ENCODE assay signal across 8 cellular contexts in genomic region chr19:49929611-49930482, GRCh38. TPM values are rescaled to one million over a fixed set of nuclear protein-coding genes. Genes with fewer than 3 reads are reported as not detected.
DNase-seq lines count a peak whose midpoint lies in the region; ATAC-seq and TF ChIP-seq lines count a peak whose summit lies in the region.

No MANE protein-coding gene starts in this region.

- H3K4me3 Mint-ChIP-seq in activated naive CD8-positive, alpha-beta T cell treated with anti-CD3 and anti-CD28 coated beads, Interleukin-2, amount 50 U/mL, for 24 hours = peak overlapping the region; percentile 99
- peak overlapping the region; percentile 98 for H3K4me3 Mint-ChIP-seq in type B pancreatic cell

- H3K4me1 ChIP-seq in heart left ventricle = peaks cover 0 to 38% (median 23%) of the 10 kb centered on the region in 12 donors

- H3F3A ChIP-seq in SU-DHL-6 (ENCODE audit: insufficient read depth) = peaks cover 32% of the 10 kb centered on the region

- peak overlapping the region; percentile 91 for H3K27ac ChIP-seq in SU-DHL-6 (ENCODE audit: low read depth, low read length)
- peak overlapping the region; percentile 87 to 98 (median 94) for H3K27ac ChIP-seq in heart left ventricle

- H3K9ac ChIP-seq in SU-DHL-6 (ENCODE audit: low read length) = peak overlapping the region; percentile 98

- H3K27me3 ChIP-seq in SU-DHL-6 (ENCODE audit: low read length) = no peaks in the 10 kb centered on the region
- no peaks in the 10 kb centered on the region for H3K27me3 ChIP-seq in heart left ventricle

- ATAC-seq in HG02759 (IDR thresholded peaks at IDR 0.05; ENCODE audit: unreplicated experiment) (peak; percentile 73), heart left ventricle (peak; percentile 91 to 96 (median 92))
- peak; percentile 88 for ATAC-seq in activated naive CD8-positive, alpha-beta T cell treated with anti-CD3 and anti-CD28 coated beads, Interleukin-2, amount 50 U/mL, for 24 hours

- H2AFZ ChIP-seq in SU-DHL-6 (ENCODE audit: low read depth, low read length, severe bottlenecking) = peak overlapping the region; percentile 25

- H3K4me3 ChIP-seq in GM12864 (ENCODE audit: low read depth, low read length) (peak overlapping the region; percentile 63), SU-DHL-6 (ENCODE audit: insufficient read depth, low read length, poor library complexity, severe bottlenecking) (peak overlapping the region; percentile 65), heart left ventricle (peak overlapping the region; percentile 54 to 99 (median 87))

- peaks cover 61% of the 10 kb centered on the region for H3K79me2 ChIP-seq in SU-DHL-6 (ENCODE audit: insufficient read depth, low read length)

- H3K9me2 ChIP-seq in SU-DHL-6 (replicated peaks; ENCODE audit: insufficient read depth, low read length) = no peaks in the 10 kb centered on the region

- WGBS in heart left ventricle, 4 donors = 3% methylated on average over 39 to 43 of the region's 43 CpGs

- H3K9me3 ChIP-seq in SU-DHL-6 (ENCODE audit: insufficient read depth, low read length) (no peaks in the 10 kb centered on the region), heart left ventricle (no peaks in the 10 kb centered on the region)

- H3K9me3 Mint-ChIP-seq in activated naive CD8-positive, alpha-beta T cell treated with anti-CD3 and anti-CD28 coated beads, Interleukin-2, amount 50 U/mL, for 24 hours = peaks cover 4% of the 10 kb centered on the region
- peaks cover 4% of the 10 kb centered on the region for H3K9me3 Mint-ChIP-seq in type B pancreatic cell

- TF ChIP-seq POLR2A in heart left ventricle (IDR thresholded peaks at IDR 0.05) = no peak

- H3K27me3 Mint-ChIP-seq in activated naive CD8-positive, alpha-beta T cell treated with anti-CD3 and anti-CD28 coated beads, Interleukin-2, amount 50 U/mL, for 24 hours = peaks cover 10% of the 10 kb centered on the region
- H3K27me3 Mint-ChIP-seq in type B pancreatic cell = no peaks in the 10 kb centered on the region

- peaks cover 58% of the 10 kb centered on the region for H3K36me3 Mint-ChIP-seq in activated naive CD8-positive, alpha-beta T cell treated with anti-CD3 and anti-CD28 coated beads, Interleukin-2, amount 50 U/mL, for 24 hours (ENCODE audit: low read depth)
- H3K36me3 Mint-ChIP-seq in type B pancreatic cell = peaks cover 25% of the 10 kb centered on the region

- peaks cover 13% of the 10 kb centered on the region; the same call in 1 of the 2 replicates for H4K20me1 ChIP-seq in SU-DHL-6 (ENCODE audit: low read depth, low read length)

- peak overlapping the region; percentile 99 for H3K27ac Mint-ChIP-seq in activated naive CD8-positive, alpha-beta T cell treated with anti-CD3 and anti-CD28 coated beads, Interleukin-2, amount 50 U/mL, for 24 hours
- peak overlapping the region; percentile 100 for H3K27ac Mint-ChIP-seq in type B pancreatic cell

- no peak for TF ChIP-seq CTCF in GM12864 (IDR thresholded peaks at IDR 0.05; ENCODE audit: low read depth, low read length, missing control alignments)
- no peak for TF ChIP-seq CTCF in SU-DHL-6 (IDR thresholded peaks at IDR 0.05; ENCODE audit: insufficient read depth, low read length, poor library complexity, severe bottlenecking)
- TF ChIP-seq CTCF in heart left ventricle (IDR thresholded peaks at IDR 0.05) = peak in 3 of 12 donors; percentile 5 to 15 (median 5)
- peak; percentile 39 for TF ChIP-seq CTCF in type B pancreatic cell (conservative IDR thresholded peaks at IDR 0.05)

- H3K4me2 ChIP-seq in SU-DHL-6 (ENCODE audit: low read depth, low read length, poor library complexity, severe bottlenecking) = peak overlapping the region; percentile 79

- DNase-seq in GM12864 (ENCODE audit: low read depth) = peak; percentile 93
- peak; percentile 92 to 99 (median 99) for DNase-seq in NCI-H1417 (lab: John Stamatoyannopoulos, UW)
- peak; percentile 92 for DNase-seq in activated naive CD8-positive, alpha-beta T cell treated with anti-CD3 and anti-CD28 coated beads, Interleukin-2, amount 50 U/mL, for 24 hours
- peak; percentile 94 to 97 (median 95) for DNase-seq in heart left ventricle
- peak; percentile 98 for DNase-seq in pons (ENCODE audit: low spot score)
- peak; percentile 93 for DNase-seq in type B pancreatic cell (ENCODE audit: extremely low spot score, unreplicated experiment)

- H3K4me1 Mint-ChIP-seq in activated naive CD8-positive, alpha-beta T cell treated with anti-CD3 and anti-CD28 coated beads, Interleukin-2, amount 50 U/mL, for 24 hours = peaks cover 72% of the 10 kb centered on the region
- peaks cover 20% of the 10 kb centered on the region for H3K4me1 Mint-ChIP-seq in type B pancreatic cell (ENCODE audit: unreplicated experiment)

- H3K36me3 ChIP-seq in SU-DHL-6 (ENCODE audit: low read length) (peaks cover 24% of the 10 kb centered on the region), heart left ventricle (peaks cover 0 to 28% (median 20%) of the 10 kb centered on the region in 9 donors)

- intact Hi-C loops in heart left ventricle (cut with DNase I) = loop anchor here in 2 of 10 donors (5.0 to 10.0 kb wide), 2 partner anchors 53 to 205 kb away; partner anchors contain the start of genes AKT1S1 (in 1 of the 2) and TBC1D17 (in 1 of the 2)

RNA-seq across cellular contexts. Expression of gene NUP62, which starts 0.5 kb away (rescaled TPM):
- total RNA-seq in heart left ventricle = 10 to 100 TPM; 24.6 to 61.9 (median 33.3) TPM
- polyA plus RNA-seq in heart left ventricle = 10 to 100 TPM; 14.0 to 30.3 TPM
- total RNA-seq in type B pancreatic cell (ENCODE audit: low replicate concordance) = 77.4 and 88.8 TPM in 2 replicates

RNA-seq across cellular contexts. Expression of gene ATF5, which starts 0.8 kb away (rescaled TPM):
- total RNA-seq in heart left ventricle (10 to 100 TPM in 2 of 9 donors, 1 to 10 TPM in 7; 3.9 to 33.0 (median 8.2) TPM), type B pancreatic cell (ENCODE audit: low replicate concordance) (18.1 and 21.4 TPM in 2 replicates)
- 10 to 100 TPM; 16.0 to 30.5 TPM for polyA plus RNA-seq in heart left ventricle

RNA-seq across cellular contexts. Expression of gene SIGLEC11, which starts 31.1 kb away (rescaled TPM):
- total RNA-seq in heart left ventricle (1 to 10 TPM in 5 of 9 donors, under 1 TPM in 2, not detected in 2; 0.37 to 3.0 (median 1.2) TPM), type B pancreatic cell (ENCODE audit: low replicate concordance) (0.27 and 0.36 TPM in 2 replicates)
- under 1 TPM; 0.22 to 0.80 TPM for polyA plus RNA-seq in heart left ventricle

RNA-seq across cellular contexts. Expression of gene IL4I1, which starts 33.2 kb away (rescaled TPM):
- total RNA-seq in heart left ventricle = 10 to 100 TPM in 2 of 9 donors, under 1 TPM in 4, not detected in 3; 0.27 to 21.6 (median 0.64) TPM
- polyA plus RNA-seq in heart left ventricle = under 1 TPM in 1 of 2 donors, not detected in 1; 0.30 TPM
- 0.58 and 0.74 TPM in 2 replicates for total RNA-seq in type B pancreatic cell (ENCODE audit: low replicate concordance)

RNA-seq across cellular contexts. Expression of gene TBC1D17, which starts 52.3 kb away (rescaled TPM):
- total RNA-seq in heart left ventricle = 10 to 100 TPM; 30.1 to 54.8 (median 39.8) TPM
- 10 to 100 TPM; 30.7 to 35.9 TPM for polyA plus RNA-seq in heart left ventricle
- 33.9 and 45.9 TPM in 2 replicates for total RNA-seq in type B pancreatic cell (ENCODE audit: low replicate concordance)

Comparison
In these comparisons a context has a peak if more than half of its experiments do, and no peak if none do; other contexts are left out.
1. Peak in every context shown above with its lines: DNase-seq, ATAC-seq, H3K4me3 ChIP-seq and H3K27ac ChIP-seq.